ENCODE assay signal across 20 cellular contexts in genomic region chrX:109036624-109037023, GRCh38.
DNase-seq lines count a peak whose midpoint lies in the region; ATAC-seq and TF ChIP-seq lines count a peak whose summit lies in the region.
"Had no signal": no experiment of that assay in that cellular context is flagged by ENCODE, and none has a peak within 500 bp of the region (broad histone marks: within the 10 kb centered on the region; RNA-seq: fewer than 3 reads in every experiment).

No MANE protein-coding gene starts in this region.

- no peaks in the 10 kb centered on the region for H3K4me1 ChIP-seq in PC-9 (replicated peaks; ENCODE audit: insufficient read depth)
- H3K4me1 ChIP-seq: esophagus muscularis mucosa, lower lobe of right lung, pancreas had no signal

- no peaks in the 10 kb centered on the region for H3K79me2 ChIP-seq in PC-9 (ENCODE audit: low read depth)

- CTCF ChIA-PET in PC-9 (lab: Charles Lee) (interaction anchor here (0.6 kb wide), 1 partner anchor 854 kb away, joined by 3 read pairs; no protein-coding TSS in a partner anchor), GM10248 (lab: Yijun Ruan, JAX) (no interaction called here)

- H2AFZ ChIP-seq in PC-9, result no peak overlapping the region

- H3K4me3 ChIP-seq in PC-9, result no peak overlapping the region
- H3K4me3 ChIP-seq in H7 (ENCODE audit: insufficient read depth, low read depth, low read length), result no peak overlapping the region
- H3K4me3 ChIP-seq: cardiac muscle cell, esophagus muscularis mucosa, lower lobe of right lung, MG63, pancreas had no signal

- BruUV-seq in PC-9 (replicated peaks; lab: Mats Ljungman, UMichigan), result no TSS peak

- in situ Hi-C loops in Caki2 (cut with HindIII; ENCODE audit: low pct_unique_long_range_greater_than_20kb, low sequenced_read_pairs), result no loop called here

- H3K9me2 ChIP-seq in PC-9 (ENCODE audit: insufficient read depth), result no peaks in the 10 kb centered on the region

- H3K27me3 ChIP-seq in PC-9 (ENCODE audit: insufficient read depth, low read depth) (no peaks in the 10 kb centered on the region), H7 (ENCODE audit: control insufficient read depth, insufficient read depth, low read length) (no peaks in the 10 kb centered on the region)
- H3K27me3 ChIP-seq: cardiac muscle cell, esophagus muscularis mucosa, MG63 had no signal

- no peaks in the 10 kb centered on the region for H4K20me1 ChIP-seq in PC-9 (ENCODE audit: insufficient read depth)

- POLR2A ChIA-PET in PC-9 (lab: Charles Lee; ENCODE audit: unreplicated experiment) (interaction anchor here (0.7 kb wide), 1 partner anchor 245 kb away, joined by 4 read pairs; no protein-coding TSS in a partner anchor), GM10248 (lab: Yijun Ruan, JAX) (no interaction called here)

- peak; percentile 51 for ATAC-seq in GM19372 (IDR thresholded peaks at IDR 0.05; ENCODE audit: low read depth, unreplicated experiment)
- ATAC-seq in HG02759 (IDR thresholded peaks at IDR 0.05; ENCODE audit: unreplicated experiment), result peak; percentile 92
- peak; percentile 96 for ATAC-seq in HG03457 (IDR thresholded peaks at IDR 0.05; ENCODE audit: unreplicated experiment)
- ATAC-seq: activated CD8-positive, alpha-beta T cell treated with anti-CD3 and anti-CD28 coated beads, Interleukin-2, amount 10 ng/mL, durations not matched to agents 7 days and 5 days; activated naive CD8-positive, alpha-beta T cell treated with anti-CD3 and anti-CD28 coated beads, Interleukin-2, amount 50 U/mL, for 24 hours; lower lobe of right lung; pancreas; T-cell had no signal

- intact Hi-C loops in PC-9 (cut with micrococcal nuclease; ENCODE audit: unreplicated experiment), result no loop called here

- no peak overlapping the region for H3K4me2 ChIP-seq in PC-9

- H3K36me3 ChIP-seq in PC-9 (ENCODE audit: low read depth) (no peaks in the 10 kb centered on the region), H7 (replicated peaks; ENCODE audit: control insufficient read depth, insufficient read depth, low read length) (no peaks in the 10 kb centered on the region)
- H3K36me3 ChIP-seq: cardiac muscle cell, esophagus muscularis mucosa, lower lobe of right lung, MG63, pancreas had no signal

- peak; percentile 34 for DNase-seq in Caki2 (ENCODE audit: low read depth)
- no peak for DNase-seq in PC-9
- no peak for DNase-seq in H7
- no peak for DNase-seq in GM10248 (ENCODE audit: extremely low spot score)
- no peak for DNase-seq in COLO829 (ENCODE audit: low spot score)
- DNase-seq: activated CD8-positive, alpha-beta T cell treated with anti-CD3 and anti-CD28 coated beads, Interleukin-2, amount 10 ng/mL, durations not matched to agents 7 days and 5 days; activated naive CD8-positive, alpha-beta T cell treated with anti-CD3 and anti-CD28 coated beads, Interleukin-2, amount 50 U/mL, for 24 hours; C1 segment of cervical spinal cord; lower lobe of right lung; MG63; NCI-H187; pancreas; SHP77; T-cell had no signal

- no peaks in the 10 kb centered on the region for H3K9me3 ChIP-seq in PC-9 (ENCODE audit: insufficient read depth, low read depth)
- H3K9me3 ChIP-seq: lower lobe of right lung, MG63, pancreas had no signal

- H3F3A ChIP-seq in PC-9 (ENCODE audit: insufficient read depth, low read depth), result no peaks in the 10 kb centered on the region

- H3K27ac ChIP-seq in PC-9, result no peak overlapping the region
- H3K27ac ChIP-seq: cardiac muscle cell, esophagus muscularis mucosa, lower lobe of right lung, pancreas, VCaP had no signal

- TF ChIP-seq CTCF in PC-9 (conservative IDR thresholded peaks at IDR 0.05) (no peak), GM10248 (IDR thresholded peaks at IDR 0.05; ENCODE audit: control extremely low read depth, extremely low read depth, low read depth, missing control alignments) (no peak)
